Comparison of ENCODE assay signal across 8 cellular contexts in the genomic region with DNA sequence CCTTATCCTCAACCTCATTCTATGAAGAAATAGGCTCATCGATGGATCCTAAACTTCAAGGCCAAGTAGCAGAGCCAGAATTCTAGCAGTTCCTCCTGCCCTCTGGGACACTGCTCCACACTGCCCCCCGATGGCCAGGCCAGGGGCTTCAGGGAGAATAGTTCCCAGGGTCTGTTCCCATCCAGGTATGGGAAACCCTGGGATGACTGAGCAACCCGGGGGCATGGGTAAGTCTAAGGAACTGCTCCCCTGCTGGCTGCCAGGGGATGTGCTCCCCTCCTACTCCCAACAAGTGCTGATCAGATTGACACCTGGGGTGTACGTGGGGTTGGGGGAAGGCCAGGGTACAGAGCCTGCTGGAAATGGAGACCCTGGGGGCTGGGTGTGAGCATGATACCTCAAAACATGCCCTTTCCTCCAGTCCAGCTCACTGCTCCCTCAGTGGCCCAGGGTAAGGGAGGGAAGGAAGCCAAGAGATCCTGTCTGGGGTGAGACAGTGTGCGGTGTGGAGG. TPM values are rescaled to one million over a fixed set of nuclear protein-coding genes. Genes with fewer than 3 reads are reported as not detected.
A peak's percentile ranks its signal among the peaks of the same experiment; 100 is the strongest.
DNase-seq lines count a peak whose midpoint lies in the region; ATAC-seq and TF ChIP-seq lines count a peak whose summit lies in the region.

No MANE protein-coding gene starts in this region.

- H3K4me3 ChIP-seq in GM06990 (replicated peaks; ENCODE audit: low read depth, low read length): no peak overlapping the region
- H3K4me3 ChIP-seq in MG63: no peak overlapping the region
- H3K4me3 ChIP-seq in dorsolateral prefrontal cortex: no peak overlapping the region
- no peak overlapping the region for H3K4me3 ChIP-seq in tibial nerve

- H3K9me3 ChIP-seq in MG63 (no peaks in the 10 kb centered on the region), tibial nerve (no peaks in the 10 kb centered on the region)

- H3K36me3 Mint-ChIP-seq in activated B cell treated with CpG ODN at 0.5 μM for 24 hours (ENCODE audit: low read depth): peaks cover 23% of the 10 kb centered on the region
- no peaks in the 10 kb centered on the region for H3K36me3 Mint-ChIP-seq in memory B cell

- H3K4me3 Mint-ChIP-seq in activated B cell treated with CpG ODN at 0.5 μM for 24 hours: no peak overlapping the region
- H3K4me3 Mint-ChIP-seq in memory B cell: no peak overlapping the region

- DNase-seq in GM06990 (ENCODE audit: extremely low read depth, insufficient read length) (no peak), MG63 (peak; percentile 61), activated B cell treated with CpG ODN at 0.5 μM for 24 hours (peak; percentile 47), dorsolateral prefrontal cortex (peak in 3 of 10 donors; percentile 33 to 62 (median 34)), memory B cell (ENCODE audit: low spot score in 2 of 2) (peak; percentile 32 to 53), tibial nerve (ENCODE audit: low spot score in 2 of 2) (peak in 1 of 2 donors; percentile 39)

- no peak overlapping the region for H3K27ac Mint-ChIP-seq in activated B cell treated with CpG ODN at 0.5 μM for 24 hours
- H3K27ac Mint-ChIP-seq in memory B cell: no peak overlapping the region

- no peak for TF ChIP-seq POLR2A in tibial nerve (IDR thresholded peaks at IDR 0.05)

- H3K36me3 ChIP-seq in GM06990 (ENCODE audit: control insufficient read depth, insufficient read depth, low read length) (peaks cover 14% of the 10 kb centered on the region), MG63 (peaks cover 24% of the 10 kb centered on the region), tibial nerve (peaks cover 0 to 51% (median 5%) of the 10 kb centered on the region in 3 donors)

- H3K27ac ChIP-seq in dorsolateral prefrontal cortex: no peak overlapping the region
- no peak overlapping the region for H3K27ac ChIP-seq in tibial nerve

- H3K9me3 Mint-ChIP-seq in activated B cell treated with CpG ODN at 0.5 μM for 24 hours: no peaks in the 10 kb centered on the region
- no peaks in the 10 kb centered on the region for H3K9me3 Mint-ChIP-seq in memory B cell

- H3K27me3 Mint-ChIP-seq in activated B cell treated with CpG ODN at 0.5 μM for 24 hours (no peaks in the 10 kb centered on the region), memory B cell (no peaks in the 10 kb centered on the region)

- peaks cover 11% of the 10 kb centered on the region for H3K4me1 Mint-ChIP-seq in activated B cell treated with CpG ODN at 0.5 μM for 24 hours
- H3K4me1 Mint-ChIP-seq in memory B cell: peaks cover 12% of the 10 kb centered on the region

- 43 to 44% methylated on average over 5 of the region's 5 CpGs for WGBS in tibial nerve, 2 donors

- H3K4me1 ChIP-seq in tibial nerve: peaks cover 0 to 4% (median 2%) of the 10 kb centered on the region in 4 donors

- ATAC-seq in activated B cell treated with CpG ODN at 0.5 μM for 24 hours (ENCODE audit: low read depth) (peak; percentile 71), memory B cell (ENCODE audit: low read depth) (peak; percentile 60), GM18498 (IDR thresholded peaks at IDR 0.05; ENCODE audit: unreplicated experiment) (no peak), GM21717 (IDR thresholded peaks at IDR 0.05; ENCODE audit: unreplicated experiment) (no peak)

- POLR2A ChIA-PET in activated B cell treated with CpG ODN at 0.5 μM for 24 hours (lab: Charles Lee): interaction anchor here (0.7 kb wide), 1 partner anchor 58 kb away, joined by 7 read pairs; no protein-coding TSS in a partner anchor

- CTCF ChIA-PET in activated B cell treated with CpG ODN at 0.5 μM for 24 hours (lab: Charles Lee): interaction anchor here (0.8 to 2.4 kb wide), 5 partner anchors 16 to 67 kb away, joined by 3 to 13 read pairs (median 4); no protein-coding TSS in a partner anchor

- peak; percentile 89 for TF ChIP-seq CTCF in GM06990 (IDR thresholded peaks at IDR 0.05; ENCODE audit: insufficient read depth, low read length, poor library complexity, severe bottlenecking)
- TF ChIP-seq CTCF in activated B cell treated with CpG ODN at 0.5 μM for 24 hours (IDR thresholded peaks at IDR 0.05): no peak
- peak; percentile 26 to 77 (median 64) for TF ChIP-seq CTCF in dorsolateral prefrontal cortex (IDR thresholded peaks at IDR 0.05 in 54 of 56, conservative IDR thresholded peaks at IDR 0.05 in 2 of 56; ENCODE audit: low read depth in 1 of 56, partially characterized antibody in 56 of 56)
- TF ChIP-seq CTCF in tibial nerve (IDR thresholded peaks at IDR 0.05): peak; percentile 44 to 73 (median 63)

- no peak for TF ChIP-seq EP300 in tibial nerve (IDR thresholded peaks at IDR 0.05)

- intact Hi-C loops in activated B cell treated with CpG ODN at 0.5 μM for 24 hours (cut with micrococcal nuclease): loop anchor here (2.0 kb wide), 4 partner anchors 35 to 201 kb away; no protein-coding TSS in a partner anchor
- intact Hi-C loops in dorsolateral prefrontal cortex (cut with DNase I): loop anchor here (5.0 to 10.0 kb wide), 2 partner anchors 33 to 211 kb away; no protein-coding TSS in a partner anchor

- no peaks in the 10 kb centered on the region for H3K27me3 ChIP-seq in GM06990 (replicated peaks; ENCODE audit: control insufficient read depth, insufficient read depth, low read length)
- H3K27me3 ChIP-seq in MG63: no peaks in the 10 kb centered on the region
- no peaks in the 10 kb centered on the region for H3K27me3 ChIP-seq in dorsolateral prefrontal cortex
- H3K27me3 ChIP-seq in tibial nerve: peaks cover 0 to 3% of the 10 kb centered on the region in 2 donors

RNA-seq across cellular contexts. Expression of a gene that starts 7.6 kb away (rescaled TPM):
- total RNA-seq in MG63 (2014; rRNA removed; shearing (Covaris generic); ENCODE audit: low replicate concordance): 14.5 and 19.5 TPM in 2 replicates
- total RNA-seq in activated B cell treated with CpG ODN at 0.5 μM for 24 hours (43.6 and 52.1 TPM in 2 replicates), dorsolateral prefrontal cortex (100 to 1,000 TPM in 15 of 120 experiments, 10 to 100 TPM in 105; 55.0 to 133 (median 84.0) TPM), tibial nerve (10 to 100 TPM; 42.6 to 86.7 (median 48.9) TPM)

RNA-seq across cellular contexts. Expression of a gene that starts 8.9 kb away (rescaled TPM):
- not detected in 2 replicates for total RNA-seq in MG63 (2014; rRNA removed; shearing (Covaris generic); ENCODE audit: low replicate concordance)
- total RNA-seq in activated B cell treated with CpG ODN at 0.5 μM for 24 hours (0.20 and 0.22 TPM in 2 replicates), dorsolateral prefrontal cortex (10 to 100 TPM in 1 of 120 experiments, 1 to 10 TPM in 118, not detected in 1; 1.1 to 12.4 (median 3.8) TPM), tibial nerve (not detected)

RNA-seq across cellular contexts. Expression of a gene that starts 22.7 kb away (rescaled TPM):
- not detected in 2 replicates for total RNA-seq in MG63 (2014; rRNA removed; shearing (Covaris generic); ENCODE audit: low replicate concordance)
- 1.0 and 2.2 TPM in 2 replicates for total RNA-seq in activated B cell treated with CpG ODN at 0.5 μM for 24 hours
- 1 to 10 TPM in 104 of 120 experiments, under 1 TPM in 13, not detected in 3; 0.30 to 8.1 (median 2.0) TPM for total RNA-seq in dorsolateral prefrontal cortex
- under 1 TPM in 1 of 4 donors, not detected in 3; 0.42 TPM for total RNA-seq in tibial nerve

RNA-seq across cellular contexts. Expression of a gene that starts 37.8 kb away (rescaled TPM):
- 10.7 and 21.6 TPM in 2 replicates for total RNA-seq in MG63 (2014; rRNA removed; shearing (Covaris generic); ENCODE audit: low replicate concordance)
- 112 and 129 TPM in 2 replicates for total RNA-seq in activated B cell treated with CpG ODN at 0.5 μM for 24 hours
- total RNA-seq in dorsolateral prefrontal cortex: 10 to 100 TPM; 19.5 to 74.6 (median 41.4) TPM
- 10 to 100 TPM; 47.6 to 72.0 (median 65.7) TPM for total RNA-seq in tibial nerve

RNA-seq across cellular contexts. Expression of a gene that starts 53.5 kb away (rescaled TPM):
- 42.0 and 57.2 TPM in 2 replicates for total RNA-seq in MG63 (2014; rRNA removed; shearing (Covaris generic); ENCODE audit: low replicate concordance)
- total RNA-seq in activated B cell treated with CpG ODN at 0.5 μM for 24 hours (540 and 557 TPM in 2 replicates), dorsolateral prefrontal cortex (10 to 100 TPM; 28.9 to 71.0 (median 41.8) TPM), tibial nerve (10 to 100 TPM; 14.9 to 56.4 (median 24.5) TPM)

Comparison
In these comparisons a context has a peak if more than half of its experiments do, and no peak if none do; other contexts are left out.
1. ATAC-seq: peak in activated B cell treated with CpG ODN at 0.5 μM for 24 hours (single experiment) and memory B cell (single experiment); none in GM18498 (single experiment) and GM21717 (single experiment).